In the genomic region with DNA sequence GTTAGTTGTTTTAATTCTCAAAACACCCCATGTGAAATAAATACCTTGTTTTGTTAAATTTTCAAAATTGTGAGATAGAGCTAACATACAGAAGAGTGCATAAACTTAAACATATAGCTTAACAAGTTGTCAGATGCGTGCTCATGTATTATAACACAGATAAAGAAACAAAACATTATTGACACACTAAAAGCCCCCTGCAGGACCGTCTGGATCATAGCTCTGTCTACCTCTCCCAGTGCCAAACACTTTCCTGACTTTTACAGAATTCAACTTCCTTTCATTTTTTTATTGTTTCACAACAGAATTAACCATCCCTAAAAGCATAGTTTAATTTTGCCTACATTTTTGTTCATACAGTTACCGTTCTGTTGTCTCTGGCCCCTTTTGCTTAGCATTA, we compare ENCODE assay signal across 17 cellular contexts. TPM values are rescaled to one million over a fixed set of nuclear protein-coding genes. Genes with fewer than 3 reads are reported as not detected.
DNase-seq lines count a peak whose midpoint lies in the region; ATAC-seq and TF ChIP-seq lines count a peak whose summit lies in the region.
"Had no signal": no experiment of that assay in that cellular context is flagged by ENCODE, and none has a peak within 500 bp of the region (broad histone marks: within the 10 kb centered on the region; RNA-seq: fewer than 3 reads in every experiment).

No MANE protein-coding gene starts in this region.

- no peaks in the 10 kb centered on the region for H3K23me2 ChIP-seq in H9 (ENCODE audit: insufficient read length, low read depth, low read length, poor library complexity, severe bottlenecking)

- no peak overlapping the region for H3K4ac ChIP-seq in H9 (ENCODE audit: low read depth, low read length)

- H4K91ac ChIP-seq in H9 (ENCODE audit: insufficient read length, low read depth, low read length) = no peak overlapping the region

- no peaks in the 10 kb centered on the region for H3K27me3 Mint-ChIP-seq in H9 (ENCODE audit: low read depth)
- H3K27me3 Mint-ChIP-seq in activated T-cell treated with anti-CD3 and anti-CD28 coated beads, Interleukin-2, amount 50 U/mL, for 4 hours (ENCODE audit: low read depth) = peaks cover 11% of the 10 kb centered on the region

- H2BK20ac ChIP-seq in H9 (ENCODE audit: low read depth, low read length, poor library complexity, severe bottlenecking) = no peak overlapping the region

- no peak overlapping the region for H3K18ac ChIP-seq in H9 (ENCODE audit: insufficient read length, low read depth, low read length)

- H3K36me3 ChIP-seq in A673 (ENCODE audit: insufficient read depth, low read length, poor library complexity, severe bottlenecking) = no peaks in the 10 kb centered on the region
- no peaks in the 10 kb centered on the region for H3K36me3 ChIP-seq in brain microvascular endothelial cell (replicated peaks)

- H3K23ac ChIP-seq in H9 (ENCODE audit: insufficient read length, low read depth, low read length) = no peak overlapping the region

- H3K4me2 ChIP-seq in H9 (ENCODE audit: insufficient read depth, insufficient read length, low read length) = no peak overlapping the region

- no peak overlapping the region for H3K4me3 Mint-ChIP-seq in H9
- no peak overlapping the region for H3K4me3 Mint-ChIP-seq in activated T-cell treated with anti-CD3 and anti-CD28 coated beads, Interleukin-2, amount 50 U/mL, for 4 hours
- H3K4me3 Mint-ChIP-seq: CD14-positive monocyte; CD8-positive, alpha-beta T cell had no signal

- intact Hi-C loops in A673 (cut with micrococcal nuclease; ENCODE audit: unreplicated experiment) = no loop called here

- no peak overlapping the region for H2BK15ac ChIP-seq in H9 (ENCODE audit: low read depth, low read length)

- in situ Hi-C loops in brain microvascular endothelial cell (cut with HindIII; ENCODE audit: low pct_ligation_motif_present, low sequenced_read_pairs) = no loop called here

- no peak overlapping the region for H3K4me3 ChIP-seq in A673 (ENCODE audit: low read depth, low read length, poor library complexity, severe bottlenecking)
- H3K4me3 ChIP-seq in brain microvascular endothelial cell (ENCODE audit: low read depth, low read length) = no peak overlapping the region
- H3K4me3 ChIP-seq in fibroblast of pulmonary artery (replicated peaks; ENCODE audit: low read depth, low read length) = no peak overlapping the region

- H3K9ac ChIP-seq in H9 (ENCODE audit: extremely low read depth, insufficient read length, low read length) = no peak overlapping the region

- WGBS in H9 (ENCODE audit: extremely low coverage, insufficient read length, low lambda C conversion rate) = no CpG with 5 or more reads among the region's 3 CpGs

- H2BK12ac ChIP-seq in H9 (ENCODE audit: insufficient read length, low read depth, low read length) = no peak overlapping the region

- H3K27ac ChIP-seq in A673 (ENCODE audit: low read depth, low read length, poor library complexity, severe bottlenecking) = no peak overlapping the region
- no peak overlapping the region for H3K27ac ChIP-seq in H9 (ENCODE audit: insufficient read length, low read depth, low read length)
- no peak overlapping the region for H3K27ac ChIP-seq in brain microvascular endothelial cell
- H3K27ac ChIP-seq: HL-60 had no signal

- H3K4me1 ChIP-seq in A673 (ENCODE audit: insufficient read depth, low read length, poor library complexity, severe bottlenecking) = no peaks in the 10 kb centered on the region
- no peaks in the 10 kb centered on the region for H3K4me1 ChIP-seq in H9 (ENCODE audit: insufficient read depth, low read length)

- no peak overlapping the region for H2BK120ac ChIP-seq in H9 (ENCODE audit: low read depth, low read length, poor library complexity, severe bottlenecking)

- no peak overlapping the region for H4K5ac ChIP-seq in H9 (ENCODE audit: insufficient read length, low read depth, low read length)

- DNase-seq in A673 (ENCODE audit: low spot score) = no peak
- no peak for DNase-seq in H9
- no peak for DNase-seq in brain microvascular endothelial cell
- DNase-seq in fibroblast of pulmonary artery (ENCODE audit: low read depth) = no peak
- no peak for DNase-seq in activated T-cell treated with anti-CD3 and anti-CD28 coated beads, Interleukin-2, amount 50 U/mL, for 4 hours
- no peak for DNase-seq in activated CD4-positive, alpha-beta T cell treated with anti-CD3 and anti-CD28 coated beads, Interleukin-2, amount 50 U/mL, for 4 hours
- DNase-seq in NCI-H187 treated with DMSO at 0.1 percent for 48 hours (lab: John Stamatoyannopoulos, UW) = no peak
- no peak for DNase-seq in GM19240 (ENCODE audit: insufficient read length, low spot score)
- DNase-seq: 8988T; CD8-positive, alpha-beta T cell; COR-L47; DMS153; DMS79 treated with DMSO at 0.1 percent for 48 hours; EL had no signal

- H3T11ph ChIP-seq in H9 (ENCODE audit: low read length) = no peak overlapping the region

- no peak for ATAC-seq in activated T-cell treated with anti-CD3 and anti-CD28 coated beads, Interleukin-2, amount 50 U/mL, for 4 hours
- ATAC-seq: CD8-positive, alpha-beta T cell had no signal

- no peak overlapping the region for H2BK5ac ChIP-seq in H9 (ENCODE audit: insufficient read length, low read length)

- POLR2A ChIA-PET in A673 (lab: Charles Lee; ENCODE audit: low non-redundant PET) = interaction anchor here (0.6 kb wide), 1 partner anchor 1225 kb away, joined by 3 read pairs; no protein-coding TSS in a partner anchor

- H2AFZ ChIP-seq in H9 (ENCODE audit: low read length) = no peak overlapping the region

- H3K27me3 ChIP-seq in A673 (replicated peaks; ENCODE audit: insufficient read depth, low read depth, low read length, poor library complexity) (no peaks in the 10 kb centered on the region), H9 (ENCODE audit: insufficient read depth, low read length) (no peaks in the 10 kb centered on the region), brain microvascular endothelial cell (replicated peaks) (no peaks in the 10 kb centered on the region)

- H3K9me3 ChIP-seq in A673 (ENCODE audit: low read depth, low read length, poor library complexity, severe bottlenecking) (no peaks in the 10 kb centered on the region), H9 (ENCODE audit: control insufficient read depth, low read depth, low read length) (no peaks in the 10 kb centered on the region)

- H3K14ac ChIP-seq in H9 (ENCODE audit: insufficient read depth, low read length) = no peak overlapping the region

- H4K20me1 ChIP-seq in H9 (ENCODE audit: control insufficient read depth, insufficient read depth, insufficient read length) = no peaks in the 10 kb centered on the region

- H3K56ac ChIP-seq in H9 (ENCODE audit: insufficient read length, low read depth, low read length) = no peak overlapping the region

- no peaks in the 10 kb centered on the region for H3K36me3 Mint-ChIP-seq in H9 (ENCODE audit: insufficient read depth in 1 of 3, low read depth in 3 of 3)
- H3K36me3 Mint-ChIP-seq in activated T-cell treated with anti-CD3 and anti-CD28 coated beads, Interleukin-2, amount 50 U/mL, for 4 hours (ENCODE audit: insufficient read depth) = no peaks in the 10 kb centered on the region
- H3K36me3 Mint-ChIP-seq: CD14-positive monocyte; CD8-positive, alpha-beta T cell had no signal

- CTCF ChIA-PET in A673 (lab: Charles Lee) = interaction anchor here (1.2 kb wide), 1 partner anchor 67 kb away, joined by 10 read pairs; no protein-coding TSS in a partner anchor

- BruUV-seq in A673 (replicated peaks; lab: Mats Ljungman, UMichigan) = no TSS peak

- no peak overlapping the region for H2AK5ac ChIP-seq in H9 (ENCODE audit: insufficient read length, low read length)

- no peaks in the 10 kb centered on the region for H3K9me3 Mint-ChIP-seq in H9
- H3K9me3 Mint-ChIP-seq in activated T-cell treated with anti-CD3 and anti-CD28 coated beads, Interleukin-2, amount 50 U/mL, for 4 hours = no peaks in the 10 kb centered on the region
- H3K9me3 Mint-ChIP-seq: CD8-positive, alpha-beta T cell had no signal

- H3K79me2 ChIP-seq in H9 (ENCODE audit: insufficient read depth, low read length) = no peaks in the 10 kb centered on the region

- no peak overlapping the region for H3K27ac Mint-ChIP-seq in H9
- H3K27ac Mint-ChIP-seq: CD14-positive monocyte; CD8-positive, alpha-beta T cell had no signal

- H3K4me1 Mint-ChIP-seq in H9 = peaks cover 0 to 4% of the 10 kb centered on the region in 2 experiments; a peak in 2 of 4 replicates
- H3K4me1 Mint-ChIP-seq in activated T-cell treated with anti-CD3 and anti-CD28 coated beads, Interleukin-2, amount 50 U/mL, for 4 hours (ENCODE audit: low read depth) = no peaks in the 10 kb centered on the region
- H3K4me1 Mint-ChIP-seq: CD14-positive monocyte had no signal

- H3K79me1 ChIP-seq in H9 (ENCODE audit: insufficient read depth, low read depth, low read length, poor library complexity, severe bottlenecking) = no peaks in the 10 kb centered on the region

- 0 out of 2 replicates have a peak, but pooled peaks have one; percentile 28 for TF ChIP-seq CTCF in A673 (conservative IDR thresholded peaks at IDR 0.05; ENCODE audit: low read depth, low read length)
- TF ChIP-seq CTCF in H9 (conservative IDR thresholded peaks at IDR 0.05) = peak; percentile 39; the same call in 1 of the 3 replicates
- peak; percentile 19 for TF ChIP-seq CTCF in brain microvascular endothelial cell (IDR thresholded peaks at IDR 0.05; ENCODE audit: low read depth, low read length, missing control alignments)
- TF ChIP-seq CTCF in fibroblast of pulmonary artery (IDR thresholded peaks at IDR 0.05; ENCODE audit: low read length, missing control alignments) = peak; percentile 1

- H4K8ac ChIP-seq in H9 (replicated peaks; ENCODE audit: insufficient read length, low read depth, low read length) = no peak overlapping the region

RNA-seq across cellular contexts. Expression of a gene that starts 17.8 kb away (rescaled TPM):
- total RNA-seq in A673 (2021) (10.0 and 12.3 TPM in 2 replicates), H9 (2021) (0.09 and 0.15 TPM in 2 replicates)
- under 1 TPM; 0.03 to 0.05 (median 0.03) TPM for total RNA-seq in activated T-cell treated with anti-CD3 and anti-CD28 coated beads, Interleukin-2, amount 50 U/mL, for 4 hours

RNA-seq across cellular contexts. Expression of a gene that starts 22.1 kb away (rescaled TPM):
- 37.9 and 47.9 TPM in 2 replicates for total RNA-seq in A673 (2021)
- 54.2 and 64.9 TPM in 2 replicates for total RNA-seq in H9 (2021)
- 10 to 100 TPM; 32.5 to 39.7 (median 33.8) TPM for total RNA-seq in activated T-cell treated with anti-CD3 and anti-CD28 coated beads, Interleukin-2, amount 50 U/mL, for 4 hours

RNA-seq across cellular contexts. Expression of a gene that starts 47.4 kb away (rescaled TPM):
- total RNA-seq in A673 (2021) (not detected in 2 replicates), H9 (2021) (not detected in 2 replicates)
- total RNA-seq in activated T-cell treated with anti-CD3 and anti-CD28 coated beads, Interleukin-2, amount 50 U/mL, for 4 hours = not detected
- total RNA-seq: CD8-positive, alpha-beta T cell; H4 had no signal
